ENCODE assay signal across 9 cellular contexts in genomic region chr17:64641499-64641898, GRCh38. TPM values are rescaled to one million over a fixed set of nuclear protein-coding genes. Genes with fewer than 3 reads are reported as not detected.
A peak's percentile ranks its signal among the peaks of the same experiment; 100 is the strongest.
DNase-seq lines count a peak whose midpoint lies in the region; ATAC-seq and TF ChIP-seq lines count a peak whose summit lies in the region.
"Had no signal": no experiment of that assay in that cellular context is flagged by ENCODE, and none has a peak within 500 bp of the region (broad histone marks: within the 10 kb centered on the region; RNA-seq: fewer than 3 reads in every experiment).

No MANE protein-coding gene starts in this region.

- H3K9ac ChIP-seq in DND-41 (ENCODE audit: low read depth, low read length) = no peak overlapping the region
- H3K9ac ChIP-seq in endodermal cell (ENCODE audit: extremely low read depth, low read length, poor library complexity, severe bottlenecking) = no peak overlapping the region
- no peak overlapping the region for H3K9ac ChIP-seq in neuronal stem cell (ENCODE audit: low read depth, low read length, poor library complexity)
- no peak overlapping the region for H3K9ac ChIP-seq in colonic mucosa (ENCODE audit: low read depth in 2 of 2, low read length in 2 of 2)

- H3K27me3 Mint-ChIP-seq in endodermal cell (ENCODE audit: insufficient read depth) (no peaks in the 10 kb centered on the region), nephron progenitor cell (ENCODE audit: low read depth, poor library complexity) (peaks cover 3% of the 10 kb centered on the region)

- DNase-seq in DND-41 = no peak
- peak; percentile 27 for DNase-seq in NCI-H2029 treated with DMSO at 0.1 percent for 48 hours (lab: John Stamatoyannopoulos, UW)
- no peak for DNase-seq in endodermal cell
- no peak for DNase-seq in nephron progenitor cell
- DNase-seq in DMS153 (lab: John Stamatoyannopoulos, UW) = no peak
- DNase-seq in neuronal stem cell (ENCODE audit: low spot score) = no peak
- DNase-seq in colonic mucosa = no peak
- DNase-seq: activated gamma-delta T cell treated with Interleukin-2 at 50 U/mL for 16 hours had no signal

- no peak overlapping the region for H3K14ac ChIP-seq in neuronal stem cell (ENCODE audit: low read length)

- no peak overlapping the region for H3K4ac ChIP-seq in neuronal stem cell (ENCODE audit: low read length)

- no peak overlapping the region for H4K8ac ChIP-seq in neuronal stem cell (ENCODE audit: low read depth, low read length)

- H3K79me1 ChIP-seq in neuronal stem cell (ENCODE audit: low read depth, low read length) = no peaks in the 10 kb centered on the region

- H3K18ac ChIP-seq in neuronal stem cell (ENCODE audit: low read length) = no peak overlapping the region

- H3K36me3 ChIP-seq in DND-41 (ENCODE audit: insufficient read depth, low read length) (peaks cover 18% of the 10 kb centered on the region; the same call in 1 of the 2 replicates), endodermal cell (ENCODE audit: control insufficient read depth, insufficient read depth, low read length) (peaks cover 3% of the 10 kb centered on the region), neuronal stem cell (replicated peaks in 1 of 2; ENCODE audit: control insufficient read depth in 2 of 2, insufficient read depth in 2 of 2, low read length in 2 of 2) (peaks cover 0 to 6% of the 10 kb centered on the region in 2 donors), colonic mucosa (no peaks in the 10 kb centered on the region)

- no peaks in the 10 kb centered on the region for H3K9me3 ChIP-seq in DND-41 (ENCODE audit: insufficient read depth, low read length, severe bottlenecking)
- no peaks in the 10 kb centered on the region for H3K9me3 ChIP-seq in endodermal cell (ENCODE audit: control insufficient read depth, low read length)
- H3K9me3 ChIP-seq in neuronal stem cell (replicated peaks in 1 of 2; ENCODE audit: control insufficient read depth in 2 of 2, insufficient read depth in 1 of 2, low read depth in 1 of 2, low read length in 2 of 2) = peaks cover 0 to 3% of the 10 kb centered on the region in 2 donors
- no peaks in the 10 kb centered on the region for H3K9me3 ChIP-seq in colonic mucosa

- no peak overlapping the region for H3K4me3 Mint-ChIP-seq in endodermal cell
- no peak overlapping the region for H3K4me3 Mint-ChIP-seq in nephron progenitor cell

- H3K4me1 ChIP-seq in DND-41 (ENCODE audit: insufficient read depth, low read length) (no peaks in the 10 kb centered on the region), endodermal cell (ENCODE audit: control insufficient read depth, insufficient read depth, low read length) (no peaks in the 10 kb centered on the region), neuronal stem cell (ENCODE audit: control insufficient read depth in 2 of 2, insufficient read depth in 1 of 2, low read depth in 1 of 2, low read length in 2 of 2) (no peaks in the 10 kb centered on the region), colonic mucosa (no peaks in the 10 kb centered on the region)

- H3K4me1 Mint-ChIP-seq in endodermal cell (peaks cover 12% of the 10 kb centered on the region), nephron progenitor cell (peaks cover 15% of the 10 kb centered on the region)

- no peak overlapping the region for H2BK15ac ChIP-seq in neuronal stem cell (ENCODE audit: low read length)

- H4K91ac ChIP-seq in neuronal stem cell (ENCODE audit: low read depth, low read length, poor library complexity) = no peak overlapping the region

- H2BK12ac ChIP-seq in neuronal stem cell (ENCODE audit: low read length) = no peak overlapping the region

- H3K79me2 ChIP-seq in DND-41 (ENCODE audit: insufficient read depth, low read length) = peaks cover 95% of the 10 kb centered on the region

- H3K9me3 Mint-ChIP-seq in endodermal cell (no peaks in the 10 kb centered on the region), nephron progenitor cell (no peaks in the 10 kb centered on the region)

- peak; percentile 55; the same call in 2 of the 3 replicates for ATAC-seq in DND-41 (ENCODE audit: insufficient read depth, low read depth)
- ATAC-seq in GM19455 (IDR thresholded peaks at IDR 0.05; ENCODE audit: unreplicated experiment) = no peak

- H3K27ac Mint-ChIP-seq in endodermal cell (peak overlapping the region; percentile 19), nephron progenitor cell (peak overlapping the region; percentile 12)

- intact Hi-C loops in colonic mucosa (cut with DNase I) = loop anchor here (10.0 kb wide), 1 partner anchor 47 kb away; no protein-coding TSS in a partner anchor

- H3K4me3 ChIP-seq in DND-41 (ENCODE audit: low read depth in 1 of 2, low read length in 2 of 2) = no peak overlapping the region
- H3K4me3 ChIP-seq in endodermal cell (ENCODE audit: low read length) = no peak overlapping the region
- H3K4me3 ChIP-seq in neuronal stem cell (ENCODE audit: low read length in 2 of 2) = no peak overlapping the region
- H3K4me3 ChIP-seq in colonic mucosa = no peak overlapping the region

- H2AK5ac ChIP-seq in neuronal stem cell (ENCODE audit: low read depth, low read length) = no peak overlapping the region

- no peak overlapping the region for H3K27ac ChIP-seq in DND-41 (ENCODE audit: low read length)
- H3K27ac ChIP-seq in endodermal cell (ENCODE audit: low read depth, low read length) = no peak overlapping the region
- no peak overlapping the region for H3K27ac ChIP-seq in neuronal stem cell (replicated peaks; ENCODE audit: low read length)
- no peak overlapping the region for H3K27ac ChIP-seq in colonic mucosa

- H3K27me3 ChIP-seq in DND-41 (ENCODE audit: insufficient read depth, low read length, poor library complexity) (no peaks in the 10 kb centered on the region), endodermal cell (ENCODE audit: control insufficient read depth, insufficient read depth, low read length, poor library complexity, severe bottlenecking) (no peaks in the 10 kb centered on the region), neuronal stem cell (ENCODE audit: control insufficient read depth in 3 of 3, insufficient read depth in 3 of 3, low read depth in 1 of 3, low read length in 3 of 3) (no peaks in the 10 kb centered on the region), colonic mucosa (no peaks in the 10 kb centered on the region)

- H3K23ac ChIP-seq in neuronal stem cell (ENCODE audit: low read depth, low read length, poor library complexity) = no peak overlapping the region

- H2AFZ ChIP-seq in DND-41 (ENCODE audit: low read depth, low read length) (no peak overlapping the region), neuronal stem cell (ENCODE audit: low read length) (no peak overlapping the region)

- H3K4me2 ChIP-seq in DND-41 (ENCODE audit: insufficient read depth, low read length) (no peak overlapping the region), neuronal stem cell (ENCODE audit: insufficient read depth, low read length, poor library complexity, severe bottlenecking) (no peak overlapping the region)

- H3K36me3 Mint-ChIP-seq in endodermal cell (ENCODE audit: low read depth) = peaks cover 12% of the 10 kb centered on the region
- H3K36me3 Mint-ChIP-seq in nephron progenitor cell (ENCODE audit: low read depth) = peaks cover 28% of the 10 kb centered on the region

- WGBS in endodermal cell (ENCODE audit: insufficient coverage in 1 of 2, insufficient read length in 1 of 2), 2 experiments = 94 to 100% methylated on average over 2 of the region's 2 CpGs
- no CpG with 5 or more reads among the region's 2 CpGs for WGBS in neuronal stem cell (ENCODE audit: extremely low coverage in 2 of 2, insufficient read length in 2 of 2, insufficient replicate concordance in 1 of 2), 2 donors

- no peak overlapping the region for H2BK120ac ChIP-seq in neuronal stem cell (ENCODE audit: low read depth, low read length)

- H4K20me1 ChIP-seq in DND-41 (ENCODE audit: insufficient read depth, low read length) = peaks cover 19% of the 10 kb centered on the region; the same call in 1 of the 2 replicates

- H2BK5ac ChIP-seq in neuronal stem cell (ENCODE audit: low read length) = no peak overlapping the region

- TF ChIP-seq CTCF in DND-41 (IDR thresholded peaks at IDR 0.05; ENCODE audit: borderline replicate concordance, extremely low read depth, low read length, poor library complexity, severe bottlenecking) (no peak), endodermal cell (conservative IDR thresholded peaks at IDR 0.05) (no peak), nephron progenitor cell (IDR thresholded peaks at IDR 0.05) (no peak), colonic mucosa (IDR thresholded peaks at IDR 0.05) (no peak)

RNA-seq across cellular contexts. Expression of gene SMURF2, which starts 20.6 kb away (rescaled TPM):
- total RNA-seq in endodermal cell = 10 to 100 TPM; 33.6 to 34.1 TPM
- polyA plus RNA-seq in endodermal cell (2013, experiment 1 of 2) = 25.2 TPM
- polyA plus RNA-seq in endodermal cell (2013, experiment 2 of 2) = 27.9 TPM
- polyA plus RNA-seq in neuronal stem cell (2013, experiment 1 of 2) = 12.0 TPM
- 12.6 TPM for polyA plus RNA-seq in neuronal stem cell (2013, experiment 2 of 2)
- total RNA-seq in colonic mucosa = 10 to 100 TPM; 10.6 to 18.6 TPM
